ENCODE assay signal across 23 cellular contexts in genomic region chr4:81965911-81966310, GRCh38.
"Had no signal": no experiment of that assay in that cellular context is flagged by ENCODE, and none has a peak within 500 bp of the region (broad histone marks: within the 10 kb centered on the region; RNA-seq: fewer than 3 reads in every experiment).

No MANE protein-coding gene starts in this region.

- DNase-seq: activated B cell treated with CpG ODN at 0.5 μM for 24 hours; activated CD8-positive, alpha-beta memory T cell treated with anti-CD3 and anti-CD28 coated beads, Interleukin-2, amount 50 U/mL, for 48 hours; activated CD8-positive, alpha-beta T cell treated with anti-CD3 and anti-CD28 coated beads, Interleukin-2, amount 10 ng/mL, durations not matched to agents 7 days and 5 days; activated effector memory CD4-positive, alpha-beta T cell treated with Interleukin-2 at 50 U/mL for 16 hours; activated naive CD4-positive, alpha-beta T cell; activated T-cell treated with anti-CD3 and anti-CD28 coated beads, Interleukin-2, amount 50 U/mL, for 1 hour; aorta; caudate nucleus; colonic mucosa; dermis blood vessel endothelial cell; NCI-H1048; NCI-H146; NCI-H187 treated with DMSO at 0.1 percent for 48 hours; NCI-H2107; NCI-H2171 treated with DMSO at 0.1 percent for 48 hours; NCI-H226; NCI-H526; NCI-H774; PC-9; SIG-M5; T-cell; T1000 had no signal

- H3K9me3 ChIP-seq: breast epithelium, colonic mucosa had no signal

- H3K4me1 ChIP-seq: breast epithelium, colonic mucosa had no signal

- H3K27ac ChIP-seq: breast epithelium, colonic mucosa, PC-9 had no signal

- H2AFZ ChIP-seq: PC-9 had no signal

- ATAC-seq: activated CD8-positive, alpha-beta T cell treated with anti-CD3 and anti-CD28 coated beads, Interleukin-2, amount 10 ng/mL, durations not matched to agents 7 days and 5 days; T-cell had no signal

- H3K4me2 ChIP-seq: PC-9 had no signal

- H3K4me3 ChIP-seq: breast epithelium, colonic mucosa, PC-9 had no signal

- H3K27me3 ChIP-seq: breast epithelium, colonic mucosa had no signal

- H3K36me3 ChIP-seq: breast epithelium, colonic mucosa had no signal
